ENCODE assay signal across 15 cellular contexts in the genomic region with DNA sequence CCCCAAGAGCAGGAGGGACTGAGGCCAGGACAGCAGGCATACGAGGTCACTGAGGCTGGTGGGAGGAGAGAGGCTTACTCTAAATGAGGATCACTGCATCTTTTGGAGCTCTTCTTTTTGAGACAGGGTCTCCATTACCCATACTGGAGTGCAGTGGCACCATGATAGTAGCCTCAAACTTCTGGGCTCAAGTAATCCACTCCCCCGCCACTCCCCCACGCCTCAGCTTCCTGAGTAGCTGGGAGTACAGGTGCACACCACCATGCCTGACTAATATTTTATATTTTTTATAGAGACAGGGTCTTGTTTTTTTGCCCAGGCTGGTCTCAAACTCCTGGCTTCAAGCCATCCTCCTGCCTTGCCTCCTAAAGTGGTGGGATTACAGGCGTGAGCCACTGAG. TPM values are rescaled to one million over a fixed set of nuclear protein-coding genes. Genes with fewer than 3 reads are reported as not detected.
DNase-seq lines count a peak whose midpoint lies in the region; ATAC-seq and TF ChIP-seq lines count a peak whose summit lies in the region.
"Had no signal": no experiment of that assay in that cellular context is flagged by ENCODE, and none has a peak within 500 bp of the region (broad histone marks: within the 10 kb centered on the region; RNA-seq: fewer than 3 reads in every experiment).

No MANE protein-coding gene starts in this region.

- H3K9me3 Mint-ChIP-seq in CD8-positive, alpha-beta T cell, result no peaks in the 10 kb centered on the region
- no peaks in the 10 kb centered on the region for H3K9me3 Mint-ChIP-seq in chondrocyte (ENCODE audit: low read depth)
- no peaks in the 10 kb centered on the region for H3K9me3 Mint-ChIP-seq in progenitor cell of endocrine pancreas (ENCODE audit: low read depth)

- POLR2A ChIA-PET in CD8-positive, alpha-beta T cell (lab: Charles Lee), result interaction anchor here (1.0 to 3.2 kb wide), 8 partner anchors 9 to 253 kb away, joined by 3 to 39 read pairs (median 5); a partner anchor contains a TSS

- no peak overlapping the region for H2AFZ ChIP-seq in neuronal stem cell (ENCODE audit: low read length)

- H2AK5ac ChIP-seq in neuronal stem cell (ENCODE audit: low read depth, low read length), result no peak overlapping the region

- WGBS in neuronal stem cell (ENCODE audit: extremely low coverage in 2 of 2, insufficient read length in 2 of 2, insufficient replicate concordance in 1 of 2), 2 donors, result no CpG with 5 or more reads among the region's 4 CpGs

- no peak overlapping the region for H3K4ac ChIP-seq in neuronal stem cell (ENCODE audit: low read length)

- H3K23ac ChIP-seq in neuronal stem cell (ENCODE audit: low read depth, low read length, poor library complexity), result no peak overlapping the region

- H3K4me3 ChIP-seq in CD8-positive, alpha-beta T cell (ENCODE audit: low read depth, low read length), result no peak overlapping the region
- H3K4me3 ChIP-seq in NB4 (ENCODE audit: low read depth, low read length) (no peak overlapping the region), neuronal stem cell (ENCODE audit: low read length in 2 of 2) (no peak overlapping the region)
- H3K4me3 ChIP-seq: MG63, ovary, vagina had no signal

- no peak overlapping the region for H3K14ac ChIP-seq in neuronal stem cell (ENCODE audit: low read length)

- H3K36me3 Mint-ChIP-seq in CD8-positive, alpha-beta T cell, result peaks cover 18% of the 10 kb centered on the region
- H3K36me3 Mint-ChIP-seq in chondrocyte (ENCODE audit: low read depth), result peaks cover 5% of the 10 kb centered on the region
- H3K36me3 Mint-ChIP-seq in progenitor cell of endocrine pancreas (ENCODE audit: insufficient read depth), result peaks cover 15% of the 10 kb centered on the region

- no peaks in the 10 kb centered on the region for H3K36me3 ChIP-seq in CD8-positive, alpha-beta T cell (ENCODE audit: insufficient read depth, low read length)
- H3K36me3 ChIP-seq in neuronal stem cell (replicated peaks in 1 of 2; ENCODE audit: control insufficient read depth in 2 of 2, insufficient read depth in 2 of 2, low read length in 2 of 2), result peaks cover 7 to 27% of the 10 kb centered on the region in 2 donors
- H3K36me3 ChIP-seq: ovary had no signal

- peaks cover 71% of the 10 kb centered on the region for H3K4me1 Mint-ChIP-seq in CD8-positive, alpha-beta T cell (ENCODE audit: low read depth)
- peaks cover 62% of the 10 kb centered on the region for H3K4me1 Mint-ChIP-seq in chondrocyte (ENCODE audit: low read depth)
- H3K4me1 Mint-ChIP-seq in progenitor cell of endocrine pancreas (ENCODE audit: low read depth), result peaks cover 46% of the 10 kb centered on the region

- H3K27ac Mint-ChIP-seq in CD8-positive, alpha-beta T cell, result peak overlapping the region; percentile 95
- H3K27ac Mint-ChIP-seq in chondrocyte (ENCODE audit: unreplicated experiment), result peak overlapping the region; percentile 97
- peak overlapping the region; percentile 96 for H3K27ac Mint-ChIP-seq in progenitor cell of endocrine pancreas

- no peak overlapping the region for H3K9ac ChIP-seq in neuronal stem cell (ENCODE audit: low read depth, low read length, poor library complexity)
- H3K9ac ChIP-seq: SK-N-SH had no signal

- CTCF ChIA-PET in CD8-positive, alpha-beta T cell (lab: Charles Lee), result interaction anchor here (1.1 to 1.9 kb wide), 3 partner anchors 25 to 165 kb away, joined by 3 to 4 read pairs (median 3); no protein-coding TSS in a partner anchor

- H3K4me2 ChIP-seq in neuronal stem cell (ENCODE audit: insufficient read depth, low read length, poor library complexity, severe bottlenecking), result no peak overlapping the region
- H3K4me2 ChIP-seq: SK-N-SH had no signal

- H2BK12ac ChIP-seq in neuronal stem cell (ENCODE audit: low read length), result no peak overlapping the region

- no peak for DNase-seq in CD8-positive, alpha-beta T cell
- DNase-seq in NB4 (ENCODE audit: low read depth), result peak; percentile 52
- DNase-seq in chondrocyte (ENCODE audit: low spot score), result no peak
- DNase-seq in progenitor cell of endocrine pancreas (ENCODE audit: low spot score, unreplicated experiment), result no peak
- no peak for DNase-seq in NCI-H1694 treated with DMSO at 0.1 percent for 48 hours (lab: John Stamatoyannopoulos, UW)
- DNase-seq in neuronal stem cell (ENCODE audit: low spot score), result no peak
- no peak for DNase-seq in SW 1271 (lab: John Stamatoyannopoulos, UW)
- DNase-seq: DMS 273 treated with DMSO at 0.1 percent for 48 hours, islet precursor cell, MG63, NCI-H524 treated with DMSO at 0.1 percent for 48 hours, ovary, SK-N-SH had no signal

- peak overlapping the region; percentile 37 for H3K27ac ChIP-seq in CD8-positive, alpha-beta T cell (ENCODE audit: low read depth, low read length)
- no peak overlapping the region for H3K27ac ChIP-seq in neuronal stem cell (replicated peaks; ENCODE audit: low read length)
- H3K27ac ChIP-seq: ovary, vagina had no signal

- H3K18ac ChIP-seq in neuronal stem cell (ENCODE audit: low read length), result no peak overlapping the region

- H3K27me3 ChIP-seq in CD8-positive, alpha-beta T cell (ENCODE audit: insufficient read depth, low read length), result no peaks in the 10 kb centered on the region
- H3K27me3 ChIP-seq in neuronal stem cell (ENCODE audit: control insufficient read depth in 3 of 3, insufficient read depth in 3 of 3, low read depth in 1 of 3, low read length in 3 of 3), result no peaks in the 10 kb centered on the region
- H3K27me3 ChIP-seq: MG63, ovary, vagina had no signal

- no peak overlapping the region for H4K8ac ChIP-seq in neuronal stem cell (ENCODE audit: low read depth, low read length)

- H4K91ac ChIP-seq in neuronal stem cell (ENCODE audit: low read depth, low read length, poor library complexity), result no peak overlapping the region

- no peaks in the 10 kb centered on the region for H3K27me3 Mint-ChIP-seq in CD8-positive, alpha-beta T cell (ENCODE audit: low read depth)
- no peaks in the 10 kb centered on the region for H3K27me3 Mint-ChIP-seq in chondrocyte (ENCODE audit: low read depth)
- H3K27me3 Mint-ChIP-seq in progenitor cell of endocrine pancreas, result no peaks in the 10 kb centered on the region

- no peak for TF ChIP-seq CTCF in CD8-positive, alpha-beta T cell (IDR thresholded peaks at IDR 0.05)
- TF ChIP-seq CTCF in NB4 (IDR thresholded peaks at IDR 0.05; ENCODE audit: low read depth, low read length) (no peak), chondrocyte (IDR thresholded peaks at IDR 0.05) (no peak), progenitor cell of endocrine pancreas (IDR thresholded peaks at IDR 0.05; ENCODE audit: unreplicated experiment) (no peak)

- no peak overlapping the region for H2BK5ac ChIP-seq in neuronal stem cell (ENCODE audit: low read length)

- peak overlapping the region; percentile 65 for H3K4me3 Mint-ChIP-seq in CD8-positive, alpha-beta T cell
- H3K4me3 Mint-ChIP-seq in chondrocyte (ENCODE audit: unreplicated experiment) (no peak overlapping the region), progenitor cell of endocrine pancreas (ENCODE audit: low read depth) (no peak overlapping the region)

- H3K79me1 ChIP-seq in neuronal stem cell (ENCODE audit: low read depth, low read length), result no peaks in the 10 kb centered on the region

- no peak for TF ChIP-seq POLR2A in NB4 (IDR thresholded peaks at IDR 0.05; ENCODE audit: extremely low read depth, insufficient read length)

- no peaks in the 10 kb centered on the region for H3K9me3 ChIP-seq in CD8-positive, alpha-beta T cell (ENCODE audit: low read length)
- H3K9me3 ChIP-seq in neuronal stem cell (replicated peaks in 1 of 2; ENCODE audit: control insufficient read depth in 2 of 2, insufficient read depth in 1 of 2, low read depth in 1 of 2, low read length in 2 of 2), result no peaks in the 10 kb centered on the region
- H3K9me3 ChIP-seq: MG63, ovary, SK-N-SH, vagina had no signal

- ATAC-seq in CD8-positive, alpha-beta T cell, result no peak
- ATAC-seq in GM18909 (IDR thresholded peaks at IDR 0.05; ENCODE audit: poor library complexity, unreplicated experiment), result no peak

- no peak overlapping the region for H2BK120ac ChIP-seq in neuronal stem cell (ENCODE audit: low read depth, low read length)

- no peak overlapping the region for H2BK15ac ChIP-seq in neuronal stem cell (ENCODE audit: low read length)

- H3K4me1 ChIP-seq in CD8-positive, alpha-beta T cell (ENCODE audit: insufficient read depth, low read length), result peaks cover 62% of the 10 kb centered on the region
- peaks cover 0 to 10% of the 10 kb centered on the region in 2 donors for H3K4me1 ChIP-seq in neuronal stem cell (ENCODE audit: control insufficient read depth in 2 of 2, insufficient read depth in 1 of 2, low read depth in 1 of 2, low read length in 2 of 2)

- intact Hi-C loops in CD8-positive, alpha-beta T cell (cut with DNase I, micrococcal nuclease), result loop anchor here in 1 of 2 experiments (2.0 to 5.0 kb wide), 2 partner anchors 19 to 35 kb away; no protein-coding TSS in a partner anchor

RNA-seq across cellular contexts. Expression of a gene that starts 25.8 kb away (rescaled TPM):
- 10 to 100 TPM; 36.8 to 39.6 TPM for total RNA-seq in CD8-positive, alpha-beta T cell
- total RNA-seq in chondrocyte, result 80.0 to 128 TPM (median 83.7 TPM) in 3 replicates
- 93.5 and 105 TPM in 2 replicates for total RNA-seq in progenitor cell of endocrine pancreas
- polyA plus RNA-seq in neuronal stem cell (2013, experiment 1 of 2), result 31.6 TPM
- polyA plus RNA-seq in neuronal stem cell (2013, experiment 2 of 2), result 31.1 TPM

RNA-seq across cellular contexts. Expression of a gene that starts 50.2 kb away (rescaled TPM):
- total RNA-seq in CD8-positive, alpha-beta T cell, result 100 to 1,000 TPM; 115 to 120 TPM
- total RNA-seq in chondrocyte (55.1 to 65.9 TPM (median 55.6 TPM) in 3 replicates), progenitor cell of endocrine pancreas (117 and 119 TPM in 2 replicates)
- polyA plus RNA-seq in neuronal stem cell (2013, experiment 1 of 2), result 59.8 TPM
- 59.6 TPM for polyA plus RNA-seq in neuronal stem cell (2013, experiment 2 of 2)

RNA-seq across cellular contexts. Expression of a gene that starts 58.5 kb away (rescaled TPM):
- total RNA-seq in CD8-positive, alpha-beta T cell, result 100 to 1,000 TPM; 140 to 141 TPM
- 48.7 to 52.7 TPM (median 49.9 TPM) in 3 replicates for total RNA-seq in chondrocyte
- total RNA-seq in progenitor cell of endocrine pancreas, result 111 and 120 TPM in 2 replicates
- 43.0 TPM for polyA plus RNA-seq in neuronal stem cell (2013, experiment 1 of 2)
- 42.3 TPM for polyA plus RNA-seq in neuronal stem cell (2013, experiment 2 of 2)
